ENCODE assay signal across 9 cellular contexts in genomic region chr6:118717106-118717505, GRCh38.
"Had no signal": no experiment of that assay in that cellular context is flagged by ENCODE, and none has a peak within 500 bp of the region (broad histone marks: within the 10 kb centered on the region; RNA-seq: fewer than 3 reads in every experiment).

No MANE protein-coding gene starts in this region.

- H3K36me3 Mint-ChIP-seq: IgD-negative memory B cell had no signal

- H3K9ac ChIP-seq: KMS-11 had no signal

- H3K9me3 Mint-ChIP-seq: IgD-negative memory B cell had no signal

- H3K4me2 ChIP-seq: KMS-11 had no signal

- H3K27ac Mint-ChIP-seq: IgD-negative memory B cell had no signal

- H3K27me3 Mint-ChIP-seq: IgD-negative memory B cell had no signal

- ATAC-seq: HepG2 had no signal

- H3K27ac ChIP-seq: HL-60, KMS-11 had no signal

- H3K4me3 Mint-ChIP-seq: IgD-negative memory B cell had no signal

- H3K4me3 ChIP-seq: K562 had no signal

- DNase-seq: IMR-90, Karpas-422, KBM-7, KG1 had no signal
